In the genomic region with DNA sequence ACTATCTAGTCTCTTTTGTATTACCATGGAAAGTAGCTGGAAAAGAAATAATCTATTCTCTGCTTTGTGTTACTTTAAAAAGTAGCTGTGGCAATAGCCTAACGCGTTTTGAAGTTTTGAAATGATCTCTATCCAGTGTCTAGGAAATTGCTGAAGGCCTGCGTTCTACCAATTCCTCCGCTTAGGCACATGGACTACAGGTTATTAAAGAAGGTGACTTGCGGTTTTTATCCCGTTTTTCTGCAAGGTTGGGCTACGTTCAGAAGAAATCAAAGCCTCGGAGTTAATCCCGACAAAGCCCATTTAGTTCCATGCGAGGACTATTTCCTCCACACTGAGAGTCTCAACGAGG, we compare ENCODE assay signal across 8 cellular contexts. TPM values are rescaled to one million over a fixed set of nuclear protein-coding genes. Genes with fewer than 3 reads are reported as not detected.
DNase-seq lines count a peak whose midpoint lies in the region; ATAC-seq and TF ChIP-seq lines count a peak whose summit lies in the region.

No MANE protein-coding gene starts in this region.

- H3K27me3 Mint-ChIP-seq in activated T-helper 17 cell treated with anti-CD3 and anti-CD28 coated beads, Interleukin-2, amount 50 U/mL, for 72 hours = no peaks in the 10 kb centered on the region
- peaks cover 2 to 6% (median 4%) of the 10 kb centered on the region in 3 donors for H3K27me3 Mint-ChIP-seq in immature natural killer cell (ENCODE audit: low read depth in 3 of 3)

- H3K4me1 Mint-ChIP-seq in activated T-helper 17 cell treated with anti-CD3 and anti-CD28 coated beads, Interleukin-2, amount 50 U/mL, for 72 hours = peaks cover 20% of the 10 kb centered on the region
- H3K4me1 Mint-ChIP-seq in immature natural killer cell = peaks cover 38 to 40% of the 10 kb centered on the region in 2 donors

- no peak for DNase-seq in HCT116 (ENCODE audit: low read depth, low spot score)
- DNase-seq in immature natural killer cell = no peak
- no peak for DNase-seq in smooth muscle cell (lab: John Stamatoyannopoulos, UW; ENCODE audit: unreplicated experiment)
- no peak for DNase-seq in stimulated activated CD4-positive, alpha-beta T cell treated with anti-CD3 and anti-CD28 coated beads, Interleukin-1b, Interleukin-23, amount 100 ng/mL, for 48 hours
- no peak for DNase-seq in NCI-H524 treated with DMSO at 0.1 percent for 48 hours (lab: John Stamatoyannopoulos, UW)
- no peak for DNase-seq in Right ventricle myocardium superior
- DNase-seq in NCI-H345 (lab: John Stamatoyannopoulos, UW) = no peak

- H3K27ac Mint-ChIP-seq in activated T-helper 17 cell treated with anti-CD3 and anti-CD28 coated beads, Interleukin-2, amount 50 U/mL, for 72 hours = peak overlapping the region; percentile 96
- peak overlapping the region; percentile 64 to 99 (median 96) for H3K27ac Mint-ChIP-seq in immature natural killer cell

- no peaks in the 10 kb centered on the region for H3K9me2 ChIP-seq in HCT116 (ENCODE audit: insufficient read depth)

- intact Hi-C loops in HCT116 (cut with micrococcal nuclease) = no loop called here
- intact Hi-C loops in Right ventricle myocardium superior (cut with DNase I) = loop anchor here (5.0 kb wide), 1 partner anchor 209 kb away; a partner anchor contains a TSS

- H3K4me3 Mint-ChIP-seq in activated T-helper 17 cell treated with anti-CD3 and anti-CD28 coated beads, Interleukin-2, amount 50 U/mL, for 72 hours = peak overlapping the region; percentile 90
- H3K4me3 Mint-ChIP-seq in immature natural killer cell = peak overlapping the region in 2 of 5 donors; percentile 92 to 93

- H3K9ac ChIP-seq in HCT116 (ENCODE audit: low read length) = no peak overlapping the region
- H3K9ac ChIP-seq in smooth muscle cell (ENCODE audit: low read depth) = no peak overlapping the region

- 0 out of 2 replicates have a peak overlapping the region, but pooled peaks have one; percentile 17 for H3K4me2 ChIP-seq in HCT116 (ENCODE audit: low read length)
- no peak overlapping the region for H3K4me2 ChIP-seq in smooth muscle cell

- peaks cover 5% of the 10 kb centered on the region for H3F3A ChIP-seq in smooth muscle cell (ENCODE audit: low read depth)

- H3K4me3 ChIP-seq in HCT116 (replicated peaks in 1 of 2; ENCODE audit: low read depth in 1 of 2, low read length in 2 of 2) = no peak overlapping the region
- no peak overlapping the region for H3K4me3 ChIP-seq in smooth muscle cell

- no peak for ATAC-seq in HCT116
- no peak for ATAC-seq in activated T-helper 17 cell treated with anti-CD3 and anti-CD28 coated beads, Interleukin-2, amount 50 U/mL, for 72 hours (replicated peaks)
- no peak for ATAC-seq in Right ventricle myocardium superior (ENCODE audit: poor library complexity)

- H3K36me3 ChIP-seq in HCT116 (ENCODE audit: control insufficient read depth in 1 of 2, insufficient read depth in 2 of 2, low read length in 2 of 2) (no peaks in the 10 kb centered on the region; a peak in 2 of 4 replicates), smooth muscle cell (ENCODE audit: low read depth) (no peaks in the 10 kb centered on the region)

- H2AFZ ChIP-seq in HCT116 (ENCODE audit: low read depth, low read length, poor library complexity, severe bottlenecking) (peak overlapping the region; percentile 92), smooth muscle cell (ENCODE audit: low read depth) (peak overlapping the region; percentile 60)

- peaks cover 32% of the 10 kb centered on the region for H3K36me3 Mint-ChIP-seq in activated T-helper 17 cell treated with anti-CD3 and anti-CD28 coated beads, Interleukin-2, amount 50 U/mL, for 72 hours (ENCODE audit: low read depth)
- H3K36me3 Mint-ChIP-seq in immature natural killer cell = peaks cover 0 to under 1% (median 0%) of the 10 kb centered on the region in 3 donors

- no peaks in the 10 kb centered on the region for H4K20me1 ChIP-seq in HCT116 (ENCODE audit: insufficient read depth)
- H4K20me1 ChIP-seq in smooth muscle cell (ENCODE audit: low read depth) = peaks cover 33% of the 10 kb centered on the region

- H3K4me1 ChIP-seq in HCT116 (ENCODE audit: control insufficient read depth in 1 of 2, insufficient read depth in 2 of 2, low read length in 2 of 2) = peaks cover 6 to 18% of the 10 kb centered on the region in 2 experiments; a peak in 3 of 4 replicates
- peaks cover 25% of the 10 kb centered on the region for H3K4me1 ChIP-seq in smooth muscle cell (ENCODE audit: low read depth)

- H3K27me3 ChIP-seq in HCT116 (ENCODE audit: insufficient read depth, low read length) (no peaks in the 10 kb centered on the region), smooth muscle cell (ENCODE audit: low read depth) (no peaks in the 10 kb centered on the region)

- POLR2A ChIA-PET in HCT116 (lab: Charles Lee) = no interaction called here

- no peak overlapping the region for H3K27ac ChIP-seq in HCT116 (ENCODE audit: low read depth, low read length)
- H3K27ac ChIP-seq in smooth muscle cell (ENCODE audit: low read depth) = no peak overlapping the region

- CTCF ChIA-PET in HCT116 (lab: Charles Lee) = interaction anchor here (0.7 kb wide), 2 partner anchors 9 to 15 kb away, joined by 3 read pairs; no protein-coding TSS in a partner anchor

- H3K79me2 ChIP-seq in HCT116 (ENCODE audit: insufficient read depth, low read length) (peaks cover 42% of the 10 kb centered on the region), smooth muscle cell (ENCODE audit: low read depth) (peaks cover 41% of the 10 kb centered on the region)

- H3K9me3 ChIP-seq in HCT116 (ENCODE audit: control insufficient read depth in 1 of 2, insufficient read depth in 1 of 2, low read depth in 1 of 2, low read length in 2 of 2) (no peaks in the 10 kb centered on the region), smooth muscle cell (replicated peaks; ENCODE audit: low read depth) (no peaks in the 10 kb centered on the region)

- 84% methylated on average over 11 of the region's 11 CpGs for WGBS in smooth muscle cell (ENCODE audit: low lambda C conversion rate)

- H3K9me3 Mint-ChIP-seq in activated T-helper 17 cell treated with anti-CD3 and anti-CD28 coated beads, Interleukin-2, amount 50 U/mL, for 72 hours = no peaks in the 10 kb centered on the region
- no peaks in the 10 kb centered on the region for H3K9me3 Mint-ChIP-seq in immature natural killer cell

- TF ChIP-seq CTCF in HCT116 (IDR thresholded peaks at IDR 0.05 in 2 of 3, conservative IDR thresholded peaks at IDR 0.05 in 1 of 3; ENCODE audit: borderline replicate concordance in 1 of 3, insufficient read depth in 1 of 3, low read depth in 2 of 3, low read length in 2 of 3) = no peak
- no peak for TF ChIP-seq CTCF in smooth muscle cell (IDR thresholded peaks at IDR 0.05; ENCODE audit: borderline replicate concordance, insufficient read depth, poor library complexity, severe bottlenecking)

- TF ChIP-seq POLR2A in HCT116 (IDR thresholded peaks at IDR 0.05; ENCODE audit: borderline replicate concordance, extremely low read depth, insufficient read depth, insufficient read length) = no peak

- TF ChIP-seq RAD21 in HCT116 (IDR thresholded peaks at IDR 0.05; ENCODE audit: low read depth) = no peak

- RAD21 ChIA-PET in HCT116 (lab: Charles Lee; ENCODE audit: low non-redundant PET in 1 of 2, low total read pairs in 2 of 2, uncharacterized antibody in 2 of 2, unreplicated experiment in 2 of 2) = interaction anchor here in 1 of 2 experiments (0.7 kb wide), 1 partner anchor 646 kb away, joined by 8 read pairs; no protein-coding TSS in a partner anchor

- BruUV-seq in HCT116 (replicated peaks; lab: Mats Ljungman, UMichigan) = no TSS peak

TF ChIP-seq in HCT116, 20 proteins besides CTCF, POLR2A, EP300 and RAD21:
- TF ChIP-seq POLR2AphosphoS5 (IDR thresholded peaks at IDR 0.05; ENCODE audit: low read depth, low read length) (no peak), EGR1 (IDR thresholded peaks at IDR 0.05; ENCODE audit: low read depth) (no peak)

RNA-seq across cellular contexts. Expression of a gene that starts 0.6 kb away (rescaled TPM):
- total RNA-seq in HCT116 (2021; ENCODE audit: unreplicated experiment) (69.7 TPM), smooth muscle cell (80.7 and 87.1 TPM in 2 replicates), Right ventricle myocardium superior (62.0 TPM)
- 37.6 and 46.1 TPM in 2 replicates for polyA plus RNA-seq in HCT116 (2012)
- 100 to 1,000 TPM; 122 to 156 TPM for total RNA-seq in activated T-helper 17 cell treated with anti-CD3 and anti-CD28 coated beads, Interleukin-2, amount 50 U/mL, for 72 hours
- polyA plus RNA-seq in immature natural killer cell (100 to 1,000 TPM in 1 of 3 donors, 10 to 100 TPM in 2; 79.4 to 101 (median 99.5) TPM), smooth muscle cell (130 and 164 TPM in 2 replicates)
